8 cellular contexts compared by ENCODE assay signal in the genomic region with DNA sequence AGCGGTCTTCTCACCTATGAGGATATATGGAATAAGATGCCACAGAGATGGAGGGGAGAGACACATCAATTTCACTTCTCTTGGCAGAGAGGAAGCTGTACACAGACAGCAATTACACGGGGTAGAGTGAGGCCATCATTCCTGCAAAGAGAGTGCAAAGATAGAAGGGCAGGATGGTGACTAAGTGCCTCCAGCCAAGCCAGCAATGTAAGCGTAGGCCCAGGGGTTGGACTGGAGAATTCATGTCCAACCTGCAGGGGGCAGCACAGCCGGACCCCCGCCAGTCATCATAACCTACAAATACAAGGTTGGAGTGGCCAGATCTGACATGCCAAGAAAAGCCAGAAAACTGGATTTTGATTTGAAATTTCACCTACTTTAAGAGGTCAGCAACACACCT. TPM values are rescaled to one million over a fixed set of nuclear protein-coding genes. Genes with fewer than 3 reads are reported as not detected.
A peak's percentile ranks its signal among the peaks of the same experiment; 100 is the strongest.
DNase-seq lines count a peak whose midpoint lies in the region; ATAC-seq, FAIRE-seq and TF ChIP-seq lines count a peak whose summit lies in the region.

No MANE protein-coding gene starts in this region.

- WGBS in heart left ventricle, 4 donors, result 46 to 52% (median 49%) methylated on average over 5 of the region's 5 CpGs

- H3K27ac ChIP-seq in heart left ventricle (no peak overlapping the region), OCI-LY1 (ENCODE audit: low read depth, low read length, poor library complexity, severe bottlenecking) (no peak overlapping the region)

- no peak overlapping the region for H3K4me3 ChIP-seq in heart left ventricle
- H3K4me3 ChIP-seq in OCI-LY1 (ENCODE audit: low read depth, low read length, poor library complexity, severe bottlenecking), result no peak overlapping the region
- H3K4me3 ChIP-seq in foreskin fibroblast (ENCODE audit: low read depth in 1 of 2, low read length in 2 of 2), result no peak overlapping the region

- TF ChIP-seq CTCF in heart left ventricle (IDR thresholded peaks at IDR 0.05) (peak; percentile 39 to 63 (median 48)), OCI-LY1 (IDR thresholded peaks at IDR 0.05; ENCODE audit: low read length) (peak; percentile 88), foreskin fibroblast (IDR thresholded peaks at IDR 0.05; ENCODE audit: low read depth, low read length) (peak; percentile 25)

- H3K9me3 ChIP-seq in heart left ventricle, result no peaks in the 10 kb centered on the region
- H3K9me3 ChIP-seq in OCI-LY1 (ENCODE audit: low read length), result no peaks in the 10 kb centered on the region

- no peak for ATAC-seq in heart left ventricle
- ATAC-seq in Right ventricle myocardium inferior, result no peak
- ATAC-seq in GM19452 (IDR thresholded peaks at IDR 0.05; ENCODE audit: unreplicated experiment), result no peak

- H3K27me3 ChIP-seq in heart left ventricle (peaks cover 0 to 3% (median 0%) of the 10 kb centered on the region in 9 donors), OCI-LY1 (ENCODE audit: insufficient read depth, low read length) (0 out of 2 replicates have a peak, but pooled peaks cover 3% of the 10 kb centered on the region)

- no peak overlapping the region for H3K9ac ChIP-seq in OCI-LY1 (ENCODE audit: low read length)

- H3K4me1 ChIP-seq in heart left ventricle, result no peaks in the 10 kb centered on the region
- H3K4me1 ChIP-seq in OCI-LY1 (ENCODE audit: insufficient read depth, low read length, severe bottlenecking), result no peaks in the 10 kb centered on the region

- H2AFZ ChIP-seq in OCI-LY1 (ENCODE audit: low read length), result no peak overlapping the region

- intact Hi-C loops in heart left ventricle (cut with DNase I) (loop anchor here in 2 of 10 donors (5.0 to 10.0 kb wide), 2 partner anchors 42 to 364 kb away; no protein-coding TSS in a partner anchor), Right ventricle myocardium inferior (cut with DNase I) (no loop called here)

- H3K9me2 ChIP-seq in OCI-LY1 (ENCODE audit: low read depth, low read length), result no peaks in the 10 kb centered on the region

- DNase-seq in heart left ventricle (peak in 1 of 5 donors; percentile 24), Right ventricle myocardium inferior (ENCODE audit: missing footprints) (no peak), foreskin fibroblast (no peak), urothelium cell line (ENCODE audit: low spot score) (peak; percentile 46), NCI-H345 (lab: John Stamatoyannopoulos, UW) (no peak), nucleus accumbens (lab: John Stamatoyannopoulos, UW) (no peak)

- FAIRE-seq in urothelium cell line (lab: Jason Lieb, UNC), result no peak

- H4K20me1 ChIP-seq in OCI-LY1 (ENCODE audit: insufficient read depth, low read length), result no peaks in the 10 kb centered on the region

- H3K36me3 ChIP-seq in heart left ventricle (no peaks in the 10 kb centered on the region), OCI-LY1 (ENCODE audit: insufficient read depth, low read length) (no peaks in the 10 kb centered on the region)

- no peak for TF ChIP-seq POLR2A in heart left ventricle (IDR thresholded peaks at IDR 0.05)

- no peaks in the 10 kb centered on the region for H3F3A ChIP-seq in OCI-LY1 (ENCODE audit: insufficient read depth, low read length)

- no peak overlapping the region for H3K4me2 ChIP-seq in OCI-LY1 (ENCODE audit: low read length)

- H3K79me2 ChIP-seq in OCI-LY1 (ENCODE audit: insufficient read depth, low read length), result no peaks in the 10 kb centered on the region

RNA-seq across cellular contexts. Expression of a gene that starts 56.3 kb away (rescaled TPM):
- total RNA-seq in heart left ventricle (10 to 100 TPM in 5 of 9 donors, 1 to 10 TPM in 4; 8.3 to 21.0 (median 12.5) TPM), Right ventricle myocardium inferior (14.0 TPM)
- polyA plus RNA-seq in heart left ventricle, result 10 to 100 TPM; 10.5 to 16.3 TPM

Comparison
In these comparisons a context has a peak if more than half of its experiments do, and no peak if none do; other contexts are left out.
1. CTCF ChIP-seq: peak in every context shown above with its lines; median percentile 88 in OCI-LY1; 48 in heart left ventricle; 25 in foreskin fibroblast.